8 cellular contexts compared by ENCODE assay signal in genomic region chr10:132306951-132307751, GRCh38. TPM values are rescaled to one million over a fixed set of nuclear protein-coding genes. Genes with fewer than 3 reads are reported as not detected.
DNase-seq lines count a peak whose midpoint lies in the region; ATAC-seq and TF ChIP-seq lines count a peak whose summit lies in the region.

No MANE protein-coding gene starts in this region.

- H3K36me3 ChIP-seq in colonic mucosa: no peaks in the 10 kb centered on the region

- POLR2A ChIA-PET in AG04449 (lab: Yijun Ruan, JAX): no interaction called here

- peak overlapping the region in 1 of 2 donors; percentile 33 for H3K9ac ChIP-seq in colonic mucosa (ENCODE audit: low read depth in 2 of 2, low read length in 2 of 2)

- H3K27me3 Mint-ChIP-seq in memory B cell: peaks cover 2% of the 10 kb centered on the region
- peaks cover 34% of the 10 kb centered on the region for H3K27me3 Mint-ChIP-seq in stimulated activated naive CD8-positive, alpha-beta T cell treated with anti-CD3 and anti-CD28 coated beads, Interleukin-15, amount 100 ng/mL, for 72 hours

- no peak overlapping the region for H3K27ac Mint-ChIP-seq in memory B cell
- peak overlapping the region in 1 of 2 donors; percentile 44 for H3K27ac Mint-ChIP-seq in stimulated activated naive CD8-positive, alpha-beta T cell treated with anti-CD3 and anti-CD28 coated beads, Interleukin-15, amount 100 ng/mL, for 72 hours

- peak overlapping the region; percentile 87 for H3K4me3 Mint-ChIP-seq in memory B cell
- H3K4me3 Mint-ChIP-seq in stimulated activated naive CD8-positive, alpha-beta T cell treated with anti-CD3 and anti-CD28 coated beads, Interleukin-15, amount 100 ng/mL, for 72 hours: peak overlapping the region; percentile 95 to 96

- TF ChIP-seq CTCF in AG04449 (IDR thresholded peaks at IDR 0.05; ENCODE audit: insufficient read depth, low read length, missing control alignments) (no peak), WI38 (IDR thresholded peaks at IDR 0.05; ENCODE audit: low read depth, low read length) (no peak), colonic mucosa (IDR thresholded peaks at IDR 0.05) (no peak)

- intact Hi-C loops in colonic mucosa (cut with DNase I): no loop called here

- CTCF ChIA-PET in AG04449 (lab: Yijun Ruan, JAX): no interaction called here

- no peaks in the 10 kb centered on the region for H3K9me3 ChIP-seq in colonic mucosa

- H3K27ac ChIP-seq in colonic mucosa: no peak overlapping the region

- DNase-seq in AG04449 (ENCODE audit: low read depth, low spot score) (no peak), colonic mucosa (no peak), memory B cell (ENCODE audit: low spot score in 2 of 2) (peak; percentile 16 to 45)
- peak; percentile 25 to 34 for DNase-seq in stimulated activated naive CD8-positive, alpha-beta T cell treated with anti-CD3 and anti-CD28 coated beads, Interleukin-15, amount 100 ng/mL, for 72 hours

- H3K4me1 ChIP-seq in colonic mucosa: peaks cover 6% of the 10 kb centered on the region

- ATAC-seq in GM19043 (IDR thresholded peaks at IDR 0.05; ENCODE audit: low read depth, unreplicated experiment) (peak; percentile 9), HG03469 (IDR thresholded peaks at IDR 0.05; ENCODE audit: unreplicated experiment) (peak; percentile 11), memory B cell (ENCODE audit: low read depth) (peak; percentile 6), HG03457 (IDR thresholded peaks at IDR 0.05; ENCODE audit: unreplicated experiment) (no peak)
- ATAC-seq in stimulated activated naive CD8-positive, alpha-beta T cell treated with anti-CD3 and anti-CD28 coated beads, Interleukin-15, amount 100 ng/mL, for 72 hours: peak; percentile 35

- peaks cover 5% of the 10 kb centered on the region for H3K4me1 Mint-ChIP-seq in memory B cell
- peaks cover 27% of the 10 kb centered on the region for H3K4me1 Mint-ChIP-seq in stimulated activated naive CD8-positive, alpha-beta T cell treated with anti-CD3 and anti-CD28 coated beads, Interleukin-15, amount 100 ng/mL, for 72 hours

- no peaks in the 10 kb centered on the region for H3K27me3 ChIP-seq in colonic mucosa

- H3K36me3 Mint-ChIP-seq in memory B cell: no peaks in the 10 kb centered on the region

- no peaks in the 10 kb centered on the region for H3K9me3 Mint-ChIP-seq in memory B cell
- no peaks in the 10 kb centered on the region for H3K9me3 Mint-ChIP-seq in stimulated activated naive CD8-positive, alpha-beta T cell treated with anti-CD3 and anti-CD28 coated beads, Interleukin-15, amount 100 ng/mL, for 72 hours

- H3K4me3 ChIP-seq in AG04449 (ENCODE audit: low read depth, low read length): peak overlapping the region; percentile 58
- H3K4me3 ChIP-seq in WI38 (ENCODE audit: low read depth, low read length): peak overlapping the region; percentile 57
- H3K4me3 ChIP-seq in colonic mucosa: peak overlapping the region; percentile 96

RNA-seq across cellular contexts. Expression of gene STK32C, which starts 0.6 kb away (rescaled TPM):
- 10 to 100 TPM in 1 of 2 donors, 1 to 10 TPM in 1; 9.2 to 14.5 TPM for total RNA-seq in colonic mucosa

RNA-seq across cellular contexts. Expression of gene LRRC27, which starts 24.8 kb away (rescaled TPM):
- 1 to 10 TPM; 5.8 to 6.1 TPM for total RNA-seq in colonic mucosa

Comparison
In these comparisons a context has a peak if more than half of its experiments do, and no peak if none do; other contexts are left out.
1. DNase-seq: peak in memory B cell (2 of 2) and stimulated activated naive CD8-positive, alpha-beta T cell treated with anti-CD3 and anti-CD28 coated beads, Interleukin-15, amount 100 ng/mL, for 72 hours (2 of 2); none in AG04449 (single experiment) and colonic mucosa (single experiment).
2. Peak in every context shown above with its lines, with median percentiles within 50 percentile points of each other: H3K4me3 ChIP-seq.